Comparison of ENCODE assay signal across 9 cellular contexts in the genomic region with DNA sequence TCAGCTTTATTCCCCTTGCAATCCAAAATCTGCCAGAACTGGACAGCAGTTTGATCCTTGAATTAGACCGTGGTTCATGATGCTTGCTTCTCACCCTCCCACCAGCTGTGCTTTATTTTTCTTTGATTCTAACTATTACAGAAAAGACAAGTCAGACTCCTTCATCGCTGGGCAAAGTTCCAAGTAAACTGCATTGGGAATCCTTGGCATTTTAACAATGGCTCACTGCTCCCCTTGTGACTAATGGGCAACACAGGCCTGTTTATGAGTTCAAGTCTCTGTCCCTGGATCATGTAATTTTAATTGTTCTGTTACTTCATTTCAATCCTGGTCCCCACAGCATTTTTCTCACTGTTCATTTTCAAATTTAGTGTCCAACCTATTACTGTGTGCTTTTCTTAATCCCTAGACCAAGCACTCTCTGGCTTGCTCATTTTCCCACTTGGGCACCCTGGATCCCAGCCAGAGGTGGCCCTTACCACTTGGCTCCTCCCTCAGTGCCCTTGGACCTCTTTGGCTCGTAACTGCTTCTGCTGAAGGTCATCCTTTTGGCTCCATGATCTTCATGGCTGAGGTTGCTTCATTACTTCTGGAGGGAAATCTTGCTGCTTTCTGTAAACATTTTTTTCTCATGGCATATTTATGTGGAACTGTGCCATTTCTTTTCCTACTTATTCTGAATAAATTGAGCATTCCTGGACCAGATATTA. TPM values are rescaled to one million over a fixed set of nuclear protein-coding genes. Genes with fewer than 3 reads are reported as not detected.
A peak's percentile ranks its signal among the peaks of the same experiment; 100 is the strongest.
DNase-seq lines count a peak whose midpoint lies in the region; ATAC-seq and TF ChIP-seq lines count a peak whose summit lies in the region.
"Had no signal": no experiment of that assay in that cellular context is flagged by ENCODE, and none has a peak within 500 bp of the region (broad histone marks: within the 10 kb centered on the region; RNA-seq: fewer than 3 reads in every experiment).

No MANE protein-coding gene starts in this region.

- no peaks in the 10 kb centered on the region for H3K36me3 ChIP-seq in RWPE2 (ENCODE audit: low read depth)
- H3K36me3 ChIP-seq: neural progenitor cell had no signal

- DNase-seq in GM04504 (ENCODE audit: low read depth) (peak; percentile 48), RWPE2 (ENCODE audit: low spot score) (no peak), foreskin fibroblast (peak; percentile 77 to 92), NCI-H1436 treated with DMSO at 0.1 percent for 48 hours (lab: John Stamatoyannopoulos, UW) (no peak)
- no peak for DNase-seq in natural killer cell treated with Interleukin-12 subunit alpha and Interleukin-12 subunit beta and Interleukin-15 and Interleukin-18, amount 100 ng/mL, for 72 hours (ENCODE audit: low spot score)
- DNase-seq in activated CD4-positive, alpha-beta memory T cell treated with anti-CD3 and anti-CD28 coated beads, Interleukin-2, amount 10 ng/mL, durations not matched to agents 7 days and 5 days: no peak
- DNase-seq: activated CD4-positive, alpha-beta T cell treated with anti-CD3 and anti-CD28 coated beads for 36 hours had no signal

- H3K9me3 ChIP-seq in RWPE2 (ENCODE audit: severe bottlenecking): no peaks in the 10 kb centered on the region

- no peaks in the 10 kb centered on the region for H3K27me3 ChIP-seq in RWPE2 (ENCODE audit: insufficient read depth, poor library complexity, severe bottlenecking)
- H3K27me3 ChIP-seq: neural progenitor cell had no signal

- no peak overlapping the region for H3K4me3 ChIP-seq in RWPE2 (ENCODE audit: severe bottlenecking)
- no peak overlapping the region for H3K4me3 ChIP-seq in foreskin fibroblast (ENCODE audit: low read depth in 1 of 2, low read length in 2 of 2)
- H3K4me3 ChIP-seq: neural progenitor cell had no signal

- peaks cover 33% of the 10 kb centered on the region for H3K4me1 Mint-ChIP-seq in stimulated activated memory B cell treated with anti-CD40 and anti-IgM and Interleukin-4, amounts not matched to agents 10 μg/mL and 1 μg/mL and 100 μg/mL, for 72 hours
- H3K4me1 Mint-ChIP-seq in natural killer cell treated with Interleukin-12 subunit alpha and Interleukin-12 subunit beta and Interleukin-15 and Interleukin-18, amount 100 ng/mL, for 72 hours (ENCODE audit: low read depth in 2 of 2): no peaks in the 10 kb centered on the region
- H3K4me1 Mint-ChIP-seq in activated CD4-positive, alpha-beta memory T cell treated with anti-CD3 and anti-CD28 coated beads, Interleukin-2, amount 10 ng/mL, durations not matched to agents 7 days and 5 days: peaks cover 2% of the 10 kb centered on the region
- H3K4me1 Mint-ChIP-seq: neural progenitor cell had no signal

- CTCF ChIA-PET in activated CD4-positive, alpha-beta memory T cell treated with anti-CD3 and anti-CD28 coated beads, Interleukin-2, amount 10 ng/mL, durations not matched to agents 7 days and 5 days (lab: Charles Lee): interaction anchor here (1.0 to 5.7 kb wide), 13 partner anchors 8 to 104 kb away, joined by 3 to 70 read pairs (median 7); a partner anchor contains a TSS

- no peaks in the 10 kb centered on the region for H3K9me3 Mint-ChIP-seq in stimulated activated memory B cell treated with anti-CD40 and anti-IgM and Interleukin-4, amounts not matched to agents 10 μg/mL and 1 μg/mL and 100 μg/mL, for 72 hours
- no peaks in the 10 kb centered on the region for H3K9me3 Mint-ChIP-seq in natural killer cell treated with Interleukin-12 subunit alpha and Interleukin-12 subunit beta and Interleukin-15 and Interleukin-18, amount 100 ng/mL, for 72 hours
- H3K9me3 Mint-ChIP-seq in activated CD4-positive, alpha-beta memory T cell treated with anti-CD3 and anti-CD28 coated beads, Interleukin-2, amount 10 ng/mL, durations not matched to agents 7 days and 5 days: no peaks in the 10 kb centered on the region
- H3K9me3 Mint-ChIP-seq: neural progenitor cell had no signal

- no peak overlapping the region for H3K27ac ChIP-seq in RWPE2 (ENCODE audit: poor library complexity, severe bottlenecking)
- H3K27ac ChIP-seq: neural progenitor cell had no signal

- H3K27me3 Mint-ChIP-seq in stimulated activated memory B cell treated with anti-CD40 and anti-IgM and Interleukin-4, amounts not matched to agents 10 μg/mL and 1 μg/mL and 100 μg/mL, for 72 hours: no peaks in the 10 kb centered on the region
- H3K27me3 Mint-ChIP-seq in natural killer cell treated with Interleukin-12 subunit alpha and Interleukin-12 subunit beta and Interleukin-15 and Interleukin-18, amount 100 ng/mL, for 72 hours: no peaks in the 10 kb centered on the region
- peaks cover 8% of the 10 kb centered on the region for H3K27me3 Mint-ChIP-seq in activated CD4-positive, alpha-beta memory T cell treated with anti-CD3 and anti-CD28 coated beads, Interleukin-2, amount 10 ng/mL, durations not matched to agents 7 days and 5 days
- H3K27me3 Mint-ChIP-seq: activated CD4-positive, alpha-beta T cell treated with anti-CD3 and anti-CD28 coated beads for 36 hours had no signal

- POLR2A ChIA-PET in activated CD4-positive, alpha-beta memory T cell treated with anti-CD3 and anti-CD28 coated beads, Interleukin-2, amount 10 ng/mL, durations not matched to agents 7 days and 5 days (lab: Charles Lee): interaction anchor here (1.4 to 2.2 kb wide), 2 partner anchors 85 to 97 kb away, joined by 9 to 18 read pairs; no protein-coding TSS in a partner anchor

- H3K27ac Mint-ChIP-seq in stimulated activated memory B cell treated with anti-CD40 and anti-IgM and Interleukin-4, amounts not matched to agents 10 μg/mL and 1 μg/mL and 100 μg/mL, for 72 hours: peak overlapping the region; percentile 72
- H3K27ac Mint-ChIP-seq in natural killer cell treated with Interleukin-12 subunit alpha and Interleukin-12 subunit beta and Interleukin-15 and Interleukin-18, amount 100 ng/mL, for 72 hours: no peak overlapping the region
- H3K27ac Mint-ChIP-seq in activated CD4-positive, alpha-beta memory T cell treated with anti-CD3 and anti-CD28 coated beads, Interleukin-2, amount 10 ng/mL, durations not matched to agents 7 days and 5 days: no peak overlapping the region
- H3K27ac Mint-ChIP-seq: activated CD4-positive, alpha-beta T cell treated with anti-CD3 and anti-CD28 coated beads for 36 hours; neural progenitor cell had no signal

- no peaks in the 10 kb centered on the region for H3K4me1 ChIP-seq in RWPE2 (ENCODE audit: insufficient read depth, poor library complexity, severe bottlenecking)
- H3K4me1 ChIP-seq: neural progenitor cell had no signal

- no peak for TF ChIP-seq CTCF in RWPE2 (IDR thresholded peaks at IDR 0.05; ENCODE audit: poor library complexity, severe bottlenecking)
- no peak for TF ChIP-seq CTCF in foreskin fibroblast (IDR thresholded peaks at IDR 0.05; ENCODE audit: low read depth, low read length)

- no peak overlapping the region for H3K4me3 Mint-ChIP-seq in stimulated activated memory B cell treated with anti-CD40 and anti-IgM and Interleukin-4, amounts not matched to agents 10 μg/mL and 1 μg/mL and 100 μg/mL, for 72 hours
- H3K4me3 Mint-ChIP-seq in natural killer cell treated with Interleukin-12 subunit alpha and Interleukin-12 subunit beta and Interleukin-15 and Interleukin-18, amount 100 ng/mL, for 72 hours: no peak overlapping the region
- H3K4me3 Mint-ChIP-seq in activated CD4-positive, alpha-beta memory T cell treated with anti-CD3 and anti-CD28 coated beads, Interleukin-2, amount 10 ng/mL, durations not matched to agents 7 days and 5 days: no peak overlapping the region
- H3K4me3 Mint-ChIP-seq: activated CD4-positive, alpha-beta T cell treated with anti-CD3 and anti-CD28 coated beads for 36 hours; neural progenitor cell had no signal

- H3K36me3 Mint-ChIP-seq in stimulated activated memory B cell treated with anti-CD40 and anti-IgM and Interleukin-4, amounts not matched to agents 10 μg/mL and 1 μg/mL and 100 μg/mL, for 72 hours: no peaks in the 10 kb centered on the region
- no peaks in the 10 kb centered on the region for H3K36me3 Mint-ChIP-seq in natural killer cell treated with Interleukin-12 subunit alpha and Interleukin-12 subunit beta and Interleukin-15 and Interleukin-18, amount 100 ng/mL, for 72 hours
- no peaks in the 10 kb centered on the region for H3K36me3 Mint-ChIP-seq in activated CD4-positive, alpha-beta memory T cell treated with anti-CD3 and anti-CD28 coated beads, Interleukin-2, amount 10 ng/mL, durations not matched to agents 7 days and 5 days (ENCODE audit: low read depth)
- H3K36me3 Mint-ChIP-seq: neural progenitor cell had no signal

- peak; percentile 46; the same call in 1 of the 3 replicates for ATAC-seq in RWPE2 (ENCODE audit: low read depth)
- ATAC-seq in stimulated activated memory B cell treated with anti-CD40 and anti-IgM and Interleukin-4, amounts not matched to agents 10 μg/mL and 1 μg/mL and 100 μg/mL, for 72 hours: no peak
- no peak for ATAC-seq in natural killer cell treated with Interleukin-12 subunit alpha and Interleukin-12 subunit beta and Interleukin-15 and Interleukin-18, amount 100 ng/mL, for 72 hours
- ATAC-seq: activated CD4-positive, alpha-beta T cell treated with anti-CD3 and anti-CD28 coated beads for 36 hours had no signal

RNA-seq across cellular contexts. Expression of a gene that starts 32.8 kb away (rescaled TPM):
- 100 to 1,000 TPM; 212 to 401 TPM for total RNA-seq in natural killer cell treated with Interleukin-12 subunit alpha and Interleukin-12 subunit beta and Interleukin-15 and Interleukin-18, amount 100 ng/mL, for 72 hours
- 100 to 1,000 TPM; 368 to 372 TPM for total RNA-seq in activated CD4-positive, alpha-beta memory T cell treated with anti-CD3 and anti-CD28 coated beads, Interleukin-2, amount 10 ng/mL, durations not matched to agents 7 days and 5 days

RNA-seq across cellular contexts. Expression of a gene that starts 33.3 kb away (rescaled TPM):
- 100 to 1,000 TPM; 512 to 588 TPM for total RNA-seq in natural killer cell treated with Interleukin-12 subunit alpha and Interleukin-12 subunit beta and Interleukin-15 and Interleukin-18, amount 100 ng/mL, for 72 hours
- total RNA-seq in activated CD4-positive, alpha-beta memory T cell treated with anti-CD3 and anti-CD28 coated beads, Interleukin-2, amount 10 ng/mL, durations not matched to agents 7 days and 5 days: 100 to 1,000 TPM; 410 to 412 TPM

RNA-seq across cellular contexts. Expression of a gene that starts 43.0 kb away (rescaled TPM):
- total RNA-seq in natural killer cell treated with Interleukin-12 subunit alpha and Interleukin-12 subunit beta and Interleukin-15 and Interleukin-18, amount 100 ng/mL, for 72 hours: 100 to 1,000 TPM; 259 to 356 TPM
- 100 to 1,000 TPM; 389 to 401 TPM for total RNA-seq in activated CD4-positive, alpha-beta memory T cell treated with anti-CD3 and anti-CD28 coated beads, Interleukin-2, amount 10 ng/mL, durations not matched to agents 7 days and 5 days

RNA-seq across cellular contexts. Expression of a gene that starts 48.3 kb away (rescaled TPM):
- 100 to 1,000 TPM; 220 to 252 TPM for total RNA-seq in natural killer cell treated with Interleukin-12 subunit alpha and Interleukin-12 subunit beta and Interleukin-15 and Interleukin-18, amount 100 ng/mL, for 72 hours
- total RNA-seq in activated CD4-positive, alpha-beta memory T cell treated with anti-CD3 and anti-CD28 coated beads, Interleukin-2, amount 10 ng/mL, durations not matched to agents 7 days and 5 days: 100 to 1,000 TPM; 203 to 211 TPM

RNA-seq across cellular contexts. Expression of a gene that starts 54.0 kb away (rescaled TPM):
- 10 to 100 TPM in 1 of 2 donors, 1 to 10 TPM in 1; 2.7 to 17.8 TPM for total RNA-seq in natural killer cell treated with Interleukin-12 subunit alpha and Interleukin-12 subunit beta and Interleukin-15 and Interleukin-18, amount 100 ng/mL, for 72 hours
- total RNA-seq in activated CD4-positive, alpha-beta memory T cell treated with anti-CD3 and anti-CD28 coated beads, Interleukin-2, amount 10 ng/mL, durations not matched to agents 7 days and 5 days: 10 to 100 TPM; 19.1 to 20.0 TPM

Comparison
In these comparisons a context has a peak if more than half of its experiments do, and no peak if none do; other contexts are left out.
1. DNase-seq: peak in GM04504 (single experiment) and foreskin fibroblast (2 of 2); none in RWPE2 (single experiment), NCI-H1436 treated with DMSO at 0.1 percent for 48 hours (single experiment), natural killer cell treated with Interleukin-12 subunit alpha and Interleukin-12 subunit beta and Interleukin-15 and Interleukin-18, amount 100 ng/mL, for 72 hours (single experiment) and activated CD4-positive, alpha-beta memory T cell treated with anti-CD3 and anti-CD28 coated beads, Interleukin-2, amount 10 ng/mL, durations not matched to agents 7 days and 5 days (single experiment).